Comparison of ENCODE assay signal across 7 cellular contexts in the genomic region with DNA sequence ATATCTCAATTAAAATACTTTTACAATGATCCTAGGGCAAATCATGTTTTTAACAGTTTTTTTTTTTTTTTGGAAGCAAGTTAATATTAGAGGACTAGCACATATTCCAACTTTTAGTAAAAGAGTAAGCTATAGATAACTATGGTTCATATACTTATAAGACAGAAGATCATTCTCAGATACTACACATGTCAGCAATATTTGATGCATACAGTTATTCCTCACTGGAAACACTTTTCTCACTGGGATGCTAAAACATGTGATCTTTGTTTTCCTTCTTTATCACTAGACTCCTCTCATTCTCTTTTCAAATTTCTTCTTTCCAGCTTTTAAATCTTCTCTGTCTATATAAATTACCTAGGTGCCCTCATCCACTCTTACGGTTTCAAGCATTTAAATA.
"Had no signal": no experiment of that assay in that cellular context is flagged by ENCODE, and none has a peak within 500 bp of the region (broad histone marks: within the 10 kb centered on the region; RNA-seq: fewer than 3 reads in every experiment).

No MANE protein-coding gene starts in this region.

- H3K27ac ChIP-seq: GM23248 had no signal

- H3K4me3 ChIP-seq: GM23248, K562 had no signal

- FAIRE-seq: HTR-8/SVneo, K562 had no signal

- DNase-seq: GM23248, GOT3, H7, HCEC 1CT, KG1 had no signal

- ATAC-seq: K562 had no signal

- H2AFZ ChIP-seq: GM23248 had no signal

- H3K9ac ChIP-seq: GM23248 had no signal
